Comparison of ENCODE assay signal across 21 cellular contexts in genomic region chr11:44730775-44731174, GRCh38.
"Had no signal": no experiment of that assay in that cellular context is flagged by ENCODE, and none has a peak within 500 bp of the region (broad histone marks: within the 10 kb centered on the region; RNA-seq: fewer than 3 reads in every experiment).

No MANE protein-coding gene starts in this region.

- H3K4me3 ChIP-seq: ascending aorta, dorsolateral prefrontal cortex, lung, pancreas, smooth muscle cell had no signal

- H3K9me3 ChIP-seq: ascending aorta, pancreas had no signal

- H3K9me3 Mint-ChIP-seq: activated CD4-positive, alpha-beta T cell treated with anti-CD3 and anti-CD28 coated beads, Interleukin-2, amount 10 ng/mL, durations not matched to agents 7 days and 5 days; activated CD8-positive, alpha-beta T cell treated with anti-CD3 and anti-CD28 coated beads for 36 hours; activated naive CD4-positive, alpha-beta T cell treated with anti-CD3 and anti-CD28 coated beads, Interleukin-2, amount 50 U/mL, for 72 hours; central memory CD8-positive, alpha-beta T cell; effector memory CD8-positive, alpha-beta T cell; natural killer cell treated with Interleukin-12 subunit alpha and Interleukin-12 subunit beta and Interleukin-15 and Interleukin-18, amount 100 ng/mL, for 72 hours; stimulated activated naive B cell treated with anti-CD40 and anti-IgM and Interleukin-4, amounts not matched to agents 10 μg/mL and 1 μg/mL and 100 μg/mL, for 72 hours; T-cell had no signal

- H3K27me3 ChIP-seq: ascending aorta, pancreas had no signal

- H3K36me3 ChIP-seq: ascending aorta, pancreas, WERI-Rb-1 had no signal

- H3K27ac Mint-ChIP-seq: activated CD4-positive, alpha-beta T cell treated with anti-CD3 and anti-CD28 coated beads, Interleukin-2, amount 10 ng/mL, durations not matched to agents 7 days and 5 days; activated CD8-positive, alpha-beta memory T cell treated with anti-CD3 and anti-CD28 coated beads, Interleukin-2, amount 10 ng/mL, durations not matched to agents 7 days and 5 days; activated CD8-positive, alpha-beta T cell treated with anti-CD3 and anti-CD28 coated beads for 36 hours; effector memory CD8-positive, alpha-beta T cell; natural killer cell treated with Interleukin-12 subunit alpha and Interleukin-12 subunit beta and Interleukin-15 and Interleukin-18, amount 100 ng/mL, for 72 hours; stimulated activated naive B cell treated with anti-CD40 and anti-IgM and Interleukin-4, amounts not matched to agents 10 μg/mL and 1 μg/mL and 100 μg/mL, for 72 hours; T-cell had no signal

- ATAC-seq: activated CD8-positive, alpha-beta memory T cell treated with anti-CD3 and anti-CD28 coated beads, Interleukin-2, amount 10 ng/mL, durations not matched to agents 7 days and 5 days; activated CD8-positive, alpha-beta T cell treated with anti-CD3 and anti-CD28 coated beads for 36 hours; activated naive CD4-positive, alpha-beta T cell treated with anti-CD3 and anti-CD28 coated beads, Interleukin-2, amount 50 U/mL, for 72 hours; effector memory CD8-positive, alpha-beta T cell; natural killer cell treated with Interleukin-12 subunit alpha and Interleukin-12 subunit beta and Interleukin-15 and Interleukin-18, amount 100 ng/mL, for 72 hours; pancreas; sciatic nerve; stimulated activated naive B cell treated with anti-CD40 and anti-IgM and Interleukin-4, amounts not matched to agents 10 μg/mL and 1 μg/mL and 100 μg/mL, for 72 hours; T-cell had no signal

- H3K36me3 Mint-ChIP-seq: activated CD8-positive, alpha-beta memory T cell treated with anti-CD3 and anti-CD28 coated beads, Interleukin-2, amount 10 ng/mL, durations not matched to agents 7 days and 5 days; activated naive CD4-positive, alpha-beta T cell treated with anti-CD3 and anti-CD28 coated beads, Interleukin-2, amount 50 U/mL, for 72 hours; natural killer cell treated with Interleukin-12 subunit alpha and Interleukin-12 subunit beta and Interleukin-15 and Interleukin-18, amount 100 ng/mL, for 72 hours; stimulated activated naive B cell treated with anti-CD40 and anti-IgM and Interleukin-4, amounts not matched to agents 10 μg/mL and 1 μg/mL and 100 μg/mL, for 72 hours had no signal

- DNase-seq: activated CD4-positive, alpha-beta T cell treated with anti-CD3 and anti-CD28 coated beads, Interleukin-2, amount 10 ng/mL, durations not matched to agents 7 days and 5 days; activated CD4-positive, CD25-positive, alpha-beta regulatory T cell treated with anti-CD3 and anti-CD28 coated beads, Interleukin-2, amount 50 U/mL, for 72 hours; activated CD8-positive, alpha-beta memory T cell treated with anti-CD3 and anti-CD28 coated beads, Interleukin-2, amount 10 ng/mL, durations not matched to agents 7 days and 5 days; activated CD8-positive, alpha-beta T cell treated with anti-CD3 and anti-CD28 coated beads for 36 hours; activated gamma-delta T cell treated with Interleukin-2 at 50 U/mL for 16 hours; activated T-cell treated with anti-CD3 and anti-CD28 coated beads for 4 hours; dorsolateral prefrontal cortex; effector memory CD8-positive, alpha-beta T cell; kidney; pancreas; stimulated activated CD4-positive, alpha-beta T cell treated with anti-CD3 and anti-CD28 coated beads, Interleukin-15, amount 100 ng/mL, for 24 hours; stimulated activated naive B cell treated with anti-CD40 and anti-IgM and Interleukin-4, amounts not matched to agents 10 μg/mL and 1 μg/mL and 100 μg/mL, for 72 hours; T-cell; WERI-Rb-1 had no signal

- H3K4me3 Mint-ChIP-seq: activated CD4-positive, alpha-beta T cell treated with anti-CD3 and anti-CD28 coated beads, Interleukin-2, amount 10 ng/mL, durations not matched to agents 7 days and 5 days; activated CD8-positive, alpha-beta memory T cell treated with anti-CD3 and anti-CD28 coated beads, Interleukin-2, amount 10 ng/mL, durations not matched to agents 7 days and 5 days; activated CD8-positive, alpha-beta T cell treated with anti-CD3 and anti-CD28 coated beads for 36 hours; central memory CD8-positive, alpha-beta T cell; natural killer cell treated with Interleukin-12 subunit alpha and Interleukin-12 subunit beta and Interleukin-15 and Interleukin-18, amount 100 ng/mL, for 72 hours; stimulated activated naive B cell treated with anti-CD40 and anti-IgM and Interleukin-4, amounts not matched to agents 10 μg/mL and 1 μg/mL and 100 μg/mL, for 72 hours; T-cell had no signal

- H3K4me2 ChIP-seq: smooth muscle cell had no signal

- H3K27ac ChIP-seq: ascending aorta, pancreas, WERI-Rb-1 had no signal
